In genomic region chr16:1706386-1707192, GRCh38 we compare ENCODE assay signal across 8 cellular contexts. TPM values are rescaled to one million over a fixed set of nuclear protein-coding genes. Genes with fewer than 3 reads are reported as not detected.
A peak's percentile ranks its signal among the peaks of the same experiment; 100 is the strongest.
DNase-seq lines count a peak whose midpoint lies in the region; ATAC-seq, FAIRE-seq and TF ChIP-seq lines count a peak whose summit lies in the region.

No MANE protein-coding gene starts in this region.

- BruUV-seq in HepG2 (replicated peaks; lab: Mats Ljungman, UMichigan) = no TSS peak

- H3K27me3 Mint-ChIP-seq in central memory CD8-positive, alpha-beta T cell = no peaks in the 10 kb centered on the region

- peak overlapping the region; percentile 100 for H3K27ac Mint-ChIP-seq in central memory CD8-positive, alpha-beta T cell (ENCODE audit: low read depth)

- H3K4me1 Mint-ChIP-seq in central memory CD8-positive, alpha-beta T cell = peaks cover 25% of the 10 kb centered on the region

- peaks cover 51% of the 10 kb centered on the region for H3K4me1 ChIP-seq in HepG2 (ENCODE audit: insufficient read depth, low read length)

- no peak for TF ChIP-seq POLR2A in HepG2 (IDR thresholded peaks at IDR 0.05; ENCODE audit: insufficient read depth in 1 of 2, low read depth in 2 of 2, low read length in 2 of 2)

- ATAC-seq in GM18909 (IDR thresholded peaks at IDR 0.05; ENCODE audit: poor library complexity, unreplicated experiment) (peak; percentile 17), HG03342 (IDR thresholded peaks at IDR 0.05; ENCODE audit: unreplicated experiment) (peak; percentile 11), HepG2 (peak; percentile 30)
- ATAC-seq in central memory CD8-positive, alpha-beta T cell (replicated peaks; ENCODE audit: extremely low read depth, poor library complexity, severe bottlenecking) = peak; percentile 41

- no peak for FAIRE-seq in HepG2 (lab: Jason Lieb, UNC)

- TF ChIP-seq EP300 in HepG2 (IDR thresholded peaks at IDR 0.05; ENCODE audit: low read depth in 2 of 2, low read length in 2 of 2) (no peak), HepG2 (CRISPR knock-in tag; IDR thresholded peaks at IDR 0.05; ENCODE audit: borderline replicate concordance) (no peak)

- no peak overlapping the region for H2AFZ ChIP-seq in HepG2 (ENCODE audit: low read length)

- no peak for TF ChIP-seq CTCF in 22Rv1 (IDR thresholded peaks at IDR 0.05)
- TF ChIP-seq CTCF in VCaP (conservative IDR thresholded peaks at IDR 0.05) = no peak
- TF ChIP-seq CTCF in HepG2 (CRISPR knock-in tag; IDR thresholded peaks at IDR 0.05) = no peak

- H3K9me3 ChIP-seq in HepG2 (ENCODE audit: low read length) = no peaks in the 10 kb centered on the region

- DNase-seq in central memory CD8-positive, alpha-beta T cell (ENCODE audit: low spot score in 2 of 2) = peak in 1 of 2 donors; percentile 17
- DNase-seq in HepG2 (ENCODE audit: low spot score) (no peak), cerebellar nuclear complex (lab: John Stamatoyannopoulos, UW) (no peak)
- peak; percentile 17 for DNase-seq in stimulated activated CD8-positive, alpha-beta memory T cell treated with anti-CD3 and anti-CD28 coated beads, Interleukin-12 subunit alpha, Interleukin-12 subunit beta, amount 100 ng/mL, for 1 hour (ENCODE audit: low read depth)

- peak overlapping the region; percentile 84 to 100 (median 99) for H3K4me3 ChIP-seq in HepG2 (replicated peaks in 1 of 3; ENCODE audit: insufficient read depth in 1 of 3, low read depth in 2 of 3, low read length in 3 of 3)

- peak overlapping the region; percentile 95 for H3K27ac ChIP-seq in 22Rv1
- peak overlapping the region; percentile 81 for H3K27ac ChIP-seq in VCaP
- H3K27ac ChIP-seq in HepG2 (ENCODE audit: extremely low read length, insufficient read depth, low read length) = peak overlapping the region; percentile 63

- peak overlapping the region; percentile 99 for H3K4me3 Mint-ChIP-seq in central memory CD8-positive, alpha-beta T cell

- CTCF ChIA-PET in HepG2 (lab: Yijun Ruan, JAX; ENCODE audit: low intra/inter-chr PET ratio, low total read pairs) = no interaction called here

- peaks cover 45% of the 10 kb centered on the region for H3K79me2 ChIP-seq in HepG2 (ENCODE audit: insufficient read depth, low read length)

- intact Hi-C loops in HepG2 (cut with micrococcal nuclease; ENCODE audit: unreplicated experiment) = loop anchor here (10.0 kb wide), 1 partner anchor 92 kb away; the partner anchor contains the start of genes CRAMP1 and IFT140

- no peaks in the 10 kb centered on the region for H3K9me3 Mint-ChIP-seq in central memory CD8-positive, alpha-beta T cell

- H4K20me1 ChIP-seq in HepG2 (ENCODE audit: insufficient read depth, low read length) = peaks cover 18% of the 10 kb centered on the region

- in situ Hi-C loops in HepG2 (cut with HindIII; ENCODE audit: extremely low pct_ligation_motif_present, low pct_unique_long_range_greater_than_20kb) = no loop called here

- peak overlapping the region; percentile 96 for H3K4me2 ChIP-seq in HepG2 (ENCODE audit: low read depth, low read length)

- POLR2A ChIA-PET in HepG2 (lab: Yijun Ruan, JAX) = interaction anchor here (1.0 to 3.9 kb wide), 11 partner anchors 9 to 449 kb away, joined by 3 to 37 read pairs (median 4); partner anchors contain the start of genes CRAMP1, EME2, IFT140 and JPT2

- WGBS in HepG2 (ENCODE audit: low lambda C conversion rate) = 0% methylated on average over 10 of the region's 62 CpGs

- H3K36me3 Mint-ChIP-seq in central memory CD8-positive, alpha-beta T cell (ENCODE audit: insufficient read depth) = peaks cover 16% of the 10 kb centered on the region

- H3K9ac ChIP-seq in HepG2 (ENCODE audit: insufficient read depth, low read depth, low read length) = peak overlapping the region; percentile 97

- peaks cover 0 to 7% of the 10 kb centered on the region in 2 experiments; a peak in 2 of 5 replicates for H3K36me3 ChIP-seq in HepG2 (replicated peaks in 1 of 2; ENCODE audit: control insufficient read depth in 1 of 2, insufficient read depth in 2 of 2, low read length in 2 of 2)

- no peak for TF ChIP-seq RAD21 in HepG2 (CRISPR knock-in tag; IDR thresholded peaks at IDR 0.05)

- H3K27me3 ChIP-seq in HepG2 (ENCODE audit: control insufficient read depth in 1 of 2, insufficient read depth in 2 of 2, low read length in 2 of 2) = no peaks in the 10 kb centered on the region; a peak in 1 of 5 replicates

TF ChIP-seq in HepG2, 621 proteins besides CTCF, POLR2A, EP300 and RAD21 (continues in another document):
- TF ChIP-seq MIER2 (CRISPR knock-in tag; IDR thresholded peaks at IDR 0.05) (no peak), ZFP36L2 (CRISPR knock-in tag; IDR thresholded peaks at IDR 0.05) (no peak), ZNF17 (CRISPR knock-in tag; IDR thresholded peaks at IDR 0.05) (no peak), ZNF274 (CRISPR knock-in tag; IDR thresholded peaks at IDR 0.05) (no peak), ZNF513 (CRISPR knock-in tag; conservative IDR thresholded peaks at IDR 0.05) (no peak), HDAC1 (CRISPR knock-in tag; IDR thresholded peaks at IDR 0.05) (no peak), ZNF225 (CRISPR knock-in tag; IDR thresholded peaks at IDR 0.05) (no peak), POGZ (CRISPR knock-in tag; IDR thresholded peaks at IDR 0.05) (no peak), PPARG (CRISPR knock-in tag; conservative IDR thresholded peaks at IDR 0.05) (no peak), ARHGAP35 (CRISPR knock-in tag; IDR thresholded peaks at IDR 0.05; ENCODE audit: borderline replicate concordance) (no peak), ZSCAN30 (CRISPR knock-in tag; IDR thresholded peaks at IDR 0.05) (no peak), ZSCAN25 (CRISPR knock-in tag; IDR thresholded peaks at IDR 0.05) (peak; percentile 56), ZNF660 (CRISPR knock-in tag; IDR thresholded peaks at IDR 0.05; ENCODE audit: borderline replicate concordance, low read depth) (no peak), ATM (IDR thresholded peaks at IDR 0.05; ENCODE audit: borderline replicate concordance) (no peak)

RNA-seq across cellular contexts. Expression of gene MAPK8IP3, which starts 0.6 kb away (rescaled TPM):
- 3.6 and 25.1 TPM in 2 replicates for total RNA-seq in HepG2 (2016; rRNA removed; fragmentation: Illumina TruSeq; extraction: Trizol)
- total RNA-seq in HepG2 (2016; cell fraction: cytosol; rRNA removed; fragmentation: Illumina TruSeq; extraction: Trizol; ENCODE audit: low read depth) = 9.0 and 11.0 TPM in 2 replicates
- 3.3 and 29.8 TPM in 2 replicates for total RNA-seq in HepG2 (2016; cell fraction: insoluble cytoplasmic fraction; rRNA removed; fragmentation: Illumina TruSeq; extraction: Trizol)
- 3.8 and 4.5 TPM in 2 replicates for total RNA-seq in HepG2 (2016; cell fraction: membrane; rRNA removed; fragmentation: Illumina TruSeq; extraction: Trizol)
- total RNA-seq in HepG2 (2016; cell fraction: nucleus; rRNA removed; fragmentation: Illumina TruSeq; extraction: Trizol) = 45.6 and 52.7 TPM in 2 replicates
- 41.7 and 65.8 TPM in 2 replicates for polyA plus RNA-seq in HepG2 (2011; rRNA removed)
- 5.6 and 10.1 TPM in 2 replicates for polyA plus RNA-seq in HepG2 (2011; cell fraction: cytosol; rRNA removed)
- polyA plus RNA-seq in HepG2 (2011; cell fraction: nucleus; rRNA removed) = 653 and 865 TPM in 2 replicates
- 43.5 and 49.9 TPM in 2 replicates for polyA plus RNA-seq in HepG2 (2012)
- 0.76 and 0.97 TPM in 2 replicates for polyA plus RNA-seq in HepG2 (2016; cell fraction: cytosol; fragmentation: Illumina TruSeq; extraction: Trizol; ENCODE audit: low read depth)
- 3.3 and 4.5 TPM in 2 replicates for polyA plus RNA-seq in HepG2 (2016; cell fraction: insoluble cytoplasmic fraction; fragmentation: Illumina TruSeq; extraction: Trizol; ENCODE audit: low read depth)
- 1.8 and 2.1 TPM in 2 replicates for polyA plus RNA-seq in HepG2 (2016; cell fraction: membrane; fragmentation: Illumina TruSeq; extraction: Trizol; ENCODE audit: low read depth)
- polyA plus RNA-seq in HepG2 (2016; cell fraction: nucleus; fragmentation: Illumina TruSeq; extraction: Trizol; ENCODE audit: insufficient read depth, low read depth) = 244 and 279 TPM in 2 replicates
- 15.0 and 33.9 TPM in 2 replicates for polyA minus RNA-seq in HepG2 (2011; rRNA and poly(A)+ RNA removed; ENCODE audit: low replicate concordance)
- 4.7 and 4.8 TPM in 2 replicates for polyA minus RNA-seq in HepG2 (2011; cell fraction: cytosol; rRNA and poly(A)+ RNA removed)
- polyA minus RNA-seq in HepG2 (2011; cell fraction: nucleus; rRNA and poly(A)+ RNA removed) = 92.2 and 93.0 TPM in 2 replicates

RNA-seq across cellular contexts. Expression of gene JPT2, which starts 28.5 kb away (rescaled TPM):
- total RNA-seq in HepG2 (2016; rRNA removed; fragmentation: Illumina TruSeq; extraction: Trizol) = 89.4 and 127 TPM in 2 replicates
- total RNA-seq in HepG2 (2016; cell fraction: cytosol; rRNA removed; fragmentation: Illumina TruSeq; extraction: Trizol; ENCODE audit: low read depth) = 11.5 and 13.4 TPM in 2 replicates
- total RNA-seq in HepG2 (2016; cell fraction: insoluble cytoplasmic fraction; rRNA removed; fragmentation: Illumina TruSeq; extraction: Trizol) = 91.5 and 117 TPM in 2 replicates
- 52.3 and 54.3 TPM in 2 replicates for total RNA-seq in HepG2 (2016; cell fraction: membrane; rRNA removed; fragmentation: Illumina TruSeq; extraction: Trizol)
- total RNA-seq in HepG2 (2016; cell fraction: nucleus; rRNA removed; fragmentation: Illumina TruSeq; extraction: Trizol) = 37.4 and 43.4 TPM in 2 replicates
- 52.5 and 53.5 TPM in 2 replicates for polyA plus RNA-seq in HepG2 (2011; rRNA removed)
- 36.8 and 43.8 TPM in 2 replicates for polyA plus RNA-seq in HepG2 (2011; cell fraction: cytosol; rRNA removed)
- 36.7 and 43.7 TPM in 2 replicates for polyA plus RNA-seq in HepG2 (2011; cell fraction: nucleus; rRNA removed)
- 50.1 and 68.5 TPM in 2 replicates for polyA plus RNA-seq in HepG2 (2012)
- 14.3 TPM in 2 replicates for polyA plus RNA-seq in HepG2 (2016; cell fraction: cytosol; fragmentation: Illumina TruSeq; extraction: Trizol; ENCODE audit: low read depth)
- polyA plus RNA-seq in HepG2 (2016; cell fraction: insoluble cytoplasmic fraction; fragmentation: Illumina TruSeq; extraction: Trizol; ENCODE audit: low read depth) = 154 and 168 TPM in 2 replicates
- polyA plus RNA-seq in HepG2 (2016; cell fraction: membrane; fragmentation: Illumina TruSeq; extraction: Trizol; ENCODE audit: low read depth) = 39.8 and 39.9 TPM in 2 replicates
- polyA plus RNA-seq in HepG2 (2016; cell fraction: nucleus; fragmentation: Illumina TruSeq; extraction: Trizol; ENCODE audit: insufficient read depth, low read depth) = 63.6 and 72.2 TPM in 2 replicates
- 35.4 and 60.1 TPM in 2 replicates for polyA minus RNA-seq in HepG2 (2011; rRNA and poly(A)+ RNA removed; ENCODE audit: low replicate concordance)
- polyA minus RNA-seq in HepG2 (2011; cell fraction: cytosol; rRNA and poly(A)+ RNA removed) = 24.4 and 29.2 TPM in 2 replicates
- 24.2 and 25.5 TPM in 2 replicates for polyA minus RNA-seq in HepG2 (2011; cell fraction: nucleus; rRNA and poly(A)+ RNA removed)
